22 cellular contexts compared by ENCODE assay signal in genomic region chr16:76235025-76235424, GRCh38. TPM values are rescaled to one million over a fixed set of nuclear protein-coding genes. Genes with fewer than 3 reads are reported as not detected.
"Had no signal": no experiment of that assay in that cellular context is flagged by ENCODE, and none has a peak within 500 bp of the region (broad histone marks: within the 10 kb centered on the region; RNA-seq: fewer than 3 reads in every experiment).

No MANE protein-coding gene starts in this region.

- H3K27me3 ChIP-seq: esophagus squamous epithelium, gastroesophageal sphincter, tibial nerve, uterus had no signal

- H3K9me3 ChIP-seq: esophagus squamous epithelium, gastroesophageal sphincter, tibial nerve, uterus had no signal

- H3K27ac ChIP-seq: esophagus squamous epithelium, gastroesophageal sphincter, parathyroid adenoma, tibial nerve, uterus had no signal

- DNase-seq: activated CD4-positive, alpha-beta memory T cell treated with anti-CD3 and anti-CD28 coated beads, Interleukin-2, amount 10 ng/mL, durations not matched to agents 7 days and 5 days; activated CD4-positive, alpha-beta T cell treated with anti-CD3 and anti-CD28 coated beads, Interleukin-2, amount 10 ng/mL, durations not matched to agents 24 days and 14 days; activated effector memory CD4-positive, alpha-beta T cell treated with Interleukin-2 at 50 U/mL for 16 hours; activated naive CD4-positive, alpha-beta T cell treated with anti-CD3 and anti-CD28 coated beads for 36 hours; activated naive CD8-positive, alpha-beta T cell treated with anti-CD3 and anti-CD28 coated beads, Interleukin-2, amount 10 ng/mL, durations not matched to agents 7 days and 5 days; activated T-cell treated with anti-CD3 and anti-CD28 coated beads, Interleukin-2, amount 50 U/mL, for 72 hours; amygdala; cerebellar nuclear complex; cortex of kidney; endodermal cell; esophagus squamous epithelium; head of caudate nucleus; hypothalamus; stimulated activated CD4-positive, alpha-beta T cell treated with anti-CD3 and anti-CD28 coated beads, Interleukin-1b, Interleukin-23, amount 100 ng/mL, for 48 hours; stimulated activated naive CD8-positive, alpha-beta T cell treated with anti-CD3 and anti-CD28 coated beads, Interleukin-15, amount 100 ng/mL, for 72 hours; uterus had no signal

- ATAC-seq: activated T-cell treated with anti-CD3 and anti-CD28 coated beads, Interleukin-2, amount 50 U/mL, for 72 hours; gastroesophageal sphincter; right cardiac atrium; stimulated activated naive CD8-positive, alpha-beta T cell treated with anti-CD3 and anti-CD28 coated beads, Interleukin-15, amount 100 ng/mL, for 72 hours had no signal

- H3K4me1 ChIP-seq: esophagus squamous epithelium, gastroesophageal sphincter, parathyroid adenoma, tibial nerve, uterus had no signal

- H3K36me3 ChIP-seq: esophagus squamous epithelium, gastroesophageal sphincter, tibial nerve, uterus had no signal

- H3K4me3 ChIP-seq: esophagus squamous epithelium, gastroesophageal sphincter, tibial nerve, uterus had no signal

RNA-seq across cellular contexts. Expression of gene CNTNAP4, which starts 42.2 kb away (rescaled TPM):
- total RNA-seq: activated CD4-positive, alpha-beta memory T cell treated with anti-CD3 and anti-CD28 coated beads, Interleukin-2, amount 10 ng/mL, durations not matched to agents 7 days and 5 days; activated CD4-positive, alpha-beta T cell treated with anti-CD3 and anti-CD28 coated beads, Interleukin-2, amount 10 ng/mL, durations not matched to agents 24 days and 14 days; activated naive CD4-positive, alpha-beta T cell treated with anti-CD3 and anti-CD28 coated beads for 36 hours; activated naive CD8-positive, alpha-beta T cell treated with anti-CD3 and anti-CD28 coated beads, Interleukin-2, amount 10 ng/mL, durations not matched to agents 7 days and 5 days; activated T-cell treated with anti-CD3 and anti-CD28 coated beads, Interleukin-2, amount 50 U/mL, for 72 hours; bronchial epithelial cell; esophagus squamous epithelium; pulmonary artery endothelial cell; right cardiac atrium had no signal
